In the genomic region with DNA sequence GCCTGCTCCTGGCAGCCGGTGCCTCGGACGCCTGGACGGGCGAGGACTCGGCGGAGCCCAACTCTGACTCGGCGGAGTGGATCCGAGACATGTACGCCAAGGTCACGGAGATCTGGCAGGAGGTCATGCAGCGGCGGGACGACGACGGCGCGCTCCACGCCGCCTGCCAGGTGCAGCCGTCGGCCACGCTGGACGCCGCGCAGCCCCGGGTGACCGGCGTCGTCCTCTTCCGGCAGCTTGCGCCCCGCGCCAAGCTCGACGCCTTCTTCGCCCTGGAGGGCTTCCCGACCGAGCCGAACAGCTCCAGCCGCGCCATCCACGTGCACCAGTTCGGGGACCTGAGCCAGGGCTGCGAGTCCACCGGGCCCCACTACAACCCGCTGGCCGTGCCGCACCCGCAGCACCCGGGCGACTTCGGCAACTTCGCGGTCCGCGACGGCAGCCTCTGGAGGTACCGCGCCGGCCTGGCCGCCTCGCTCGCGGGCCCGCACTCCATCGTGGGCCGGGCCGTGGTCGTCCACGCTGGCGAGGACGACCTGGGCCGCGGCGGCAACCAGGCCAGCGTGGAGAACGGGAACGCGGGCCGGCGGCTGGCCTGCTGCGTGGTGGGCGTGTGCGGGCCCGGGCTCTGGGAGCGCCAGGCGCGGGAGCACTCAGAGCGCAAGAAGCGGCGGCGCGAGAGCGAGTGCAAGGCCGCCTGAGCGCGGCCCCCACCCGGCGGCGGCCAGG, we compare ENCODE assay signal across 1 cellular context.
TF ChIP-seq lines count a peak whose summit lies in the region.

No MANE protein-coding gene starts in this region.

TF ChIP-seq in H1, 55 proteins besides CTCF, POLR2A, EP300 and RAD21:
- TF ChIP-seq RFX5 (IDR thresholded peaks at IDR 0.05; ENCODE audit: borderline replicate concordance, low read depth, low read length) (no peak), NANOG (IDR thresholded peaks at IDR 0.05; ENCODE audit: insufficient read depth, low read depth, low read length, poor library complexity, severe bottlenecking) (no peak), EZH2 (IDR thresholded peaks at IDR 0.05; ENCODE audit: low read depth, low read length, severe bottlenecking) (peak; percentile 52), SUZ12 (IDR thresholded peaks at IDR 0.05; ENCODE audit: low read length) (peak; percentile 77), ASH2L (IDR thresholded peaks at IDR 0.05; ENCODE audit: low read length) (peak; percentile 53), TCF12 (IDR thresholded peaks at IDR 0.05; ENCODE audit: low read depth, low read length) (no peak), KDM4A (IDR thresholded peaks at IDR 0.05; ENCODE audit: low read depth, low read length, severe bottlenecking) (peak; percentile 69), GABPA (IDR thresholded peaks at IDR 0.05; ENCODE audit: borderline replicate concordance, insufficient read depth, low read length) (no peak; the same call in 1 of the 2 replicates)
- TF ChIP-seq, protein P1, sequence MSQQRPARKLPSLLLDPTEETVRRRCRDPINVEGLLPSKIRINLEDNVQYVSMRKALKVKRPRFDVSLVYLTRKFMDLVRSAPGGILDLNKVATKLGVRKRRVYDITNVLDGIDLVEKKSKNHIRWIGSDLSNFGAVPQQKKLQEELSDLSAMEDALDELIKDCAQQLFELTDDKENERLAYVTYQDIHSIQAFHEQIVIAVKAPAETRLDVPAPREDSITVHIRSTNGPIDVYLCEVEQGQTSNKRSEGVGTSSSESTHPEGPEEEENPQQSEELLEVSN (IDR thresholded peaks at IDR 0.05), result peak; percentile 77
- TF ChIP-seq, protein P2, sequence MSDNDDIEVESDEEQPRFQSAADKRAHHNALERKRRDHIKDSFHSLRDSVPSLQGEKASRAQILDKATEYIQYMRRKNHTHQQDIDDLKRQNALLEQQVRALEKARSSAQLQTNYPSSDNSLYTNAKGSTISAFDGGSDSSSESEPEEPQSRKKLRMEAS (IDR thresholded peaks at IDR 0.05), result peak; percentile 86
- TF ChIP-seq, protein P3, sequence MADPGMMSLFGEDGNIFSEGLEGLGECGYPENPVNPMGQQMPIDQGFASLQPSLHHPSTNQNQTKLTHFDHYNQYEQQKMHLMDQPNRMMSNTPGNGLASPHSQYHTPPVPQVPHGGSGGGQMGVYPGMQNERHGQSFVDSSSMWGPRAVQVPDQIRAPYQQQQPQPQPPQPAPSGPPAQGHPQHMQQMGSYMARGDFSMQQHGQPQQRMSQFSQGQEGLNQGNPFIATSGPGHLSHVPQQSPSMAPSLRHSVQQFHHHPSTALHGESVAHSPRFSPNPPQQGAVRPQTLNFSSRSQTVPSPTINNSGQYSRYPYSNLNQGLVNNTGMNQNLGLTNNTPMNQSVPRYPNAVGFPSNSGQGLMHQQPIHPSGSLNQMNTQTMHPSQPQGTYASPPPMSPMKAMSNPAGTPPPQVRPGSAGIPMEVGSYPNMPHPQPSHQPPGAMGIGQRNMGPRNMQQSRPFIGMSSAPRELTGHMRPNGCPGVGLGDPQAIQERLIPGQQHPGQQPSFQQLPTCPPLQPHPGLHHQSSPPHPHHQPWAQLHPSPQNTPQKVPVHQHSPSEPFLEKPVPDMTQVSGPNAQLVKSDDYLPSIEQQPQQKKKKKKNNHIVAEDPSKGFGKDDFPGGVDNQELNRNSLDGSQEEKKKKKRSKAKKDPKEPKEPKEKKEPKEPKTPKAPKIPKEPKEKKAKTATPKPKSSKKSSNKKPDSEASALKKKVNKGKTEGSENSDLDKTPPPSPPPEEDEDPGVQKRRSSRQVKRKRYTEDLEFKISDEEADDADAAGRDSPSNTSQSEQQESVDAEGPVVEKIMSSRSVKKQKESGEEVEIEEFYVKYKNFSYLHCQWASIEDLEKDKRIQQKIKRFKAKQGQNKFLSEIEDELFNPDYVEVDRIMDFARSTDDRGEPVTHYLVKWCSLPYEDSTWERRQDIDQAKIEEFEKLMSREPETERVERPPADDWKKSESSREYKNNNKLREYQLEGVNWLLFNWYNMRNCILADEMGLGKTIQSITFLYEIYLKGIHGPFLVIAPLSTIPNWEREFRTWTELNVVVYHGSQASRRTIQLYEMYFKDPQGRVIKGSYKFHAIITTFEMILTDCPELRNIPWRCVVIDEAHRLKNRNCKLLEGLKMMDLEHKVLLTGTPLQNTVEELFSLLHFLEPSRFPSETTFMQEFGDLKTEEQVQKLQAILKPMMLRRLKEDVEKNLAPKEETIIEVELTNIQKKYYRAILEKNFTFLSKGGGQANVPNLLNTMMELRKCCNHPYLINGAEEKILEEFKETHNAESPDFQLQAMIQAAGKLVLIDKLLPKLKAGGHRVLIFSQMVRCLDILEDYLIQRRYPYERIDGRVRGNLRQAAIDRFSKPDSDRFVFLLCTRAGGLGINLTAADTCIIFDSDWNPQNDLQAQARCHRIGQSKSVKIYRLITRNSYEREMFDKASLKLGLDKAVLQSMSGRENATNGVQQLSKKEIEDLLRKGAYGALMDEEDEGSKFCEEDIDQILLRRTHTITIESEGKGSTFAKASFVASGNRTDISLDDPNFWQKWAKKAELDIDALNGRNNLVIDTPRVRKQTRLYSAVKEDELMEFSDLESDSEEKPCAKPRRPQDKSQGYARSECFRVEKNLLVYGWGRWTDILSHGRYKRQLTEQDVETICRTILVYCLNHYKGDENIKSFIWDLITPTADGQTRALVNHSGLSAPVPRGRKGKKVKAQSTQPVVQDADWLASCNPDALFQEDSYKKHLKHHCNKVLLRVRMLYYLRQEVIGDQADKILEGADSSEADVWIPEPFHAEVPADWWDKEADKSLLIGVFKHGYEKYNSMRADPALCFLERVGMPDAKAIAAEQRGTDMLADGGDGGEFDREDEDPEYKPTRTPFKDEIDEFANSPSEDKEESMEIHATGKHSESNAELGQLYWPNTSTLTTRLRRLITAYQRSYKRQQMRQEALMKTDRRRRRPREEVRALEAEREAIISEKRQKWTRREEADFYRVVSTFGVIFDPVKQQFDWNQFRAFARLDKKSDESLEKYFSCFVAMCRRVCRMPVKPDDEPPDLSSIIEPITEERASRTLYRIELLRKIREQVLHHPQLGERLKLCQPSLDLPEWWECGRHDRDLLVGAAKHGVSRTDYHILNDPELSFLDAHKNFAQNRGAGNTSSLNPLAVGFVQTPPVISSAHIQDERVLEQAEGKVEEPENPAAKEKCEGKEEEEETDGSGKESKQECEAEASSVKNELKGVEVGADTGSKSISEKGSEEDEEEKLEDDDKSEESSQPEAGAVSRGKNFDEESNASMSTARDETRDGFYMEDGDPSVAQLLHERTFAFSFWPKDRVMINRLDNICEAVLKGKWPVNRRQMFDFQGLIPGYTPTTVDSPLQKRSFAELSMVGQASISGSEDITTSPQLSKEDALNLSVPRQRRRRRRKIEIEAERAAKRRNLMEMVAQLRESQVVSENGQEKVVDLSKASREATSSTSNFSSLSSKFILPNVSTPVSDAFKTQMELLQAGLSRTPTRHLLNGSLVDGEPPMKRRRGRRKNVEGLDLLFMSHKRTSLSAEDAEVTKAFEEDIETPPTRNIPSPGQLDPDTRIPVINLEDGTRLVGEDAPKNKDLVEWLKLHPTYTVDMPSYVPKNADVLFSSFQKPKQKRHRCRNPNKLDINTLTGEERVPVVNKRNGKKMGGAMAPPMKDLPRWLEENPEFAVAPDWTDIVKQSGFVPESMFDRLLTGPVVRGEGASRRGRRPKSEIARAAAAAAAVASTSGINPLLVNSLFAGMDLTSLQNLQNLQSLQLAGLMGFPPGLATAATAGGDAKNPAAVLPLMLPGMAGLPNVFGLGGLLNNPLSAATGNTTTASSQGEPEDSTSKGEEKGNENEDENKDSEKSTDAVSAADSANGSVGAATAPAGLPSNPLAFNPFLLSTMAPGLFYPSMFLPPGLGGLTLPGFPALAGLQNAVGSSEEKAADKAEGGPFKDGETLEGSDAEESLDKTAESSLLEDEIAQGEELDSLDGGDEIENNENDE (IDR thresholded peaks at IDR 0.05; ENCODE audit: insufficient replicate concordance, low read length), result no peak
